Comparison of ENCODE assay signal across 8 cellular contexts in genomic region chr13:40664100-40665060, GRCh38. TPM values are rescaled to one million over a fixed set of nuclear protein-coding genes. Genes with fewer than 3 reads are reported as not detected.
A peak's percentile ranks its signal among the peaks of the same experiment; 100 is the strongest.
DNase-seq lines count a peak whose midpoint lies in the region; ATAC-seq and TF ChIP-seq lines count a peak whose summit lies in the region.

No MANE protein-coding gene starts in this region.

- no peaks in the 10 kb centered on the region for H3K27me3 Mint-ChIP-seq in activated CD4-positive, alpha-beta memory T cell treated with anti-CD3 and anti-CD28 coated beads for 36 hours
- no peaks in the 10 kb centered on the region for H3K27me3 Mint-ChIP-seq in memory B cell

- peak overlapping the region; percentile 72 for H3K4me3 ChIP-seq in AG10803 (ENCODE audit: low read length)
- H3K4me3 ChIP-seq in Jurkat, Clone E6-1 (ENCODE audit: low read length): peak overlapping the region; percentile 48

- peak; percentile 33 for ATAC-seq in GM19438 (IDR thresholded peaks at IDR 0.05; ENCODE audit: low read depth, unreplicated experiment)
- ATAC-seq in memory B cell (ENCODE audit: low read depth): peak; percentile 49
- no peak for ATAC-seq in GM21786 (IDR thresholded peaks at IDR 0.05; ENCODE audit: unreplicated experiment)

- H3K36me3 Mint-ChIP-seq in activated CD4-positive, alpha-beta memory T cell treated with anti-CD3 and anti-CD28 coated beads for 36 hours: peaks cover 23% of the 10 kb centered on the region
- H3K36me3 Mint-ChIP-seq in memory B cell: peaks cover 2% of the 10 kb centered on the region

- CTCF ChIA-PET in activated CD4-positive, alpha-beta memory T cell treated with anti-CD3 and anti-CD28 coated beads for 36 hours (lab: Charles Lee): interaction anchor here (0.6 to 2.3 kb wide), 7 partner anchors 11 to 604 kb away, joined by 3 to 4 read pairs (median 3); no protein-coding TSS in a partner anchor

- peaks cover 48% of the 10 kb centered on the region for H3K4me1 Mint-ChIP-seq in activated CD4-positive, alpha-beta memory T cell treated with anti-CD3 and anti-CD28 coated beads for 36 hours (ENCODE audit: low read depth)
- H3K4me1 Mint-ChIP-seq in memory B cell: peaks cover 33% of the 10 kb centered on the region

- no peaks in the 10 kb centered on the region for H3K9me3 Mint-ChIP-seq in activated CD4-positive, alpha-beta memory T cell treated with anti-CD3 and anti-CD28 coated beads for 36 hours
- no peaks in the 10 kb centered on the region for H3K9me3 Mint-ChIP-seq in memory B cell

- POLR2A ChIA-PET in activated CD4-positive, alpha-beta memory T cell treated with anti-CD3 and anti-CD28 coated beads for 36 hours (lab: Charles Lee): interaction anchor here (0.7 to 5.2 kb wide), 27 partner anchors 11 to 887 kb away, joined by 3 to 39 read pairs (median 5); no protein-coding TSS in a partner anchor

- DNase-seq in AG10803 (ENCODE audit: low read depth): peak; percentile 23
- no peak for DNase-seq in Jurkat, Clone E6-1 (ENCODE audit: low read depth, low spot score)
- peak; percentile 82 for DNase-seq in activated CD4-positive, alpha-beta memory T cell treated with anti-CD3 and anti-CD28 coated beads for 36 hours
- DNase-seq in ecto neural progenitor cell (ENCODE audit: low spot score): peak; percentile 55
- DNase-seq in memory B cell (ENCODE audit: low spot score in 2 of 2): peak; percentile 62 to 65
- DNase-seq in stimulated activated CD8-positive, alpha-beta memory T cell treated with anti-CD3 and anti-CD28 coated beads, Interleukin-12 subunit alpha, Interleukin-12 subunit beta, amount 100 ng/mL, for 1 hour (ENCODE audit: low read depth): peak; percentile 57

- intact Hi-C loops in activated CD4-positive, alpha-beta memory T cell treated with anti-CD3 and anti-CD28 coated beads for 36 hours (cut with micrococcal nuclease): loop anchor here (1.0 to 10.0 kb wide), 7 partner anchors 227 to 1630 kb away; partner anchors contain the start of genes NHLRC3 and PROSER1

- H3K27ac Mint-ChIP-seq in activated CD4-positive, alpha-beta memory T cell treated with anti-CD3 and anti-CD28 coated beads for 36 hours: peak overlapping the region; percentile 99
- H3K27ac Mint-ChIP-seq in memory B cell: peak overlapping the region; percentile 94

- no peak for TF ChIP-seq CTCF in AG10803 (conservative IDR thresholded peaks at IDR 0.05; ENCODE audit: low read length)

- peak overlapping the region; percentile 98 for H3K4me3 Mint-ChIP-seq in activated CD4-positive, alpha-beta memory T cell treated with anti-CD3 and anti-CD28 coated beads for 36 hours
- peak overlapping the region; percentile 94 for H3K4me3 Mint-ChIP-seq in memory B cell

RNA-seq across cellular contexts. Expression of gene FOXO1, which starts 2.1 kb away (rescaled TPM):
- polyA plus RNA-seq in Jurkat, Clone E6-1 (2012; ENCODE audit: insufficient read depth, insufficient read length): 2.1 TPM
- 10 to 100 TPM; 34.2 to 34.5 TPM for total RNA-seq in activated CD4-positive, alpha-beta memory T cell treated with anti-CD3 and anti-CD28 coated beads for 36 hours
